1 cellular context compared by ENCODE assay signal in the genomic region with DNA sequence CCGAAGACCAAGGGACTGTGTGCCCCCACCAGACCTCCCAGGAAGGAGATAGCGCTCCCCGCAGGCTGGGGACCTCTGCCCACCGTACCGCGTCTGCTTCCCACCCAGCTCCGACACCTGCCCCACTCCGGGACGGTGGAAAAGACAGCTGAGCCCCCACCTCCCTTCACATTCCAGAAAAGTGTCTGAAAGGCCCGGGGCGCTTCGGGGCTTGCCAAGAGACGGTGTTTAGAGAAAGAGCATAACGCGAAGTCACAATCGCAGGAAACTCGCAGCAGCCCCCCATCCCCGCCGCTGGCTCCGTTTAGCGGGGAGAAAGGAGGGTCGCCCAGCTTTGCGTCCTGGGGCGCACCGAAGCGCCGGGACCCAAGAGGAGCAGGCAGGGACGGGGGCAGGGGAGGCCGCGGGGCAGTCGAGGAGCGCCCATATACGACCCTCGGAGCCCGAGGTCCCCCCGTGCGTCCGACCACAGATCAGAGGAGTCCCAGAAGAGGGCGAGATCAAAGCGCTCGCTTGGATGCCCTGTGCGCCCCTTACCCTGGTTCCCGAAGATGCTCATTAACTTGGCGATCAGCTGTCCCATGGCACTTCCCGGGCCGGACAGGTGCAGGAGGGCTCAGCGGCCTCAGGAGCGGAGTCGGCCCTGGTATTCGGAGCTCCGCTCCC.
TF ChIP-seq lines count a peak whose summit lies in the region.

No MANE protein-coding gene starts in this region.

TF ChIP-seq in endothelial cell of umbilical vein, 7 proteins besides CTCF, POLR2A, EP300 and RAD21:
- no peak for TF ChIP-seq JUN (IDR thresholded peaks at IDR 0.05; ENCODE audit: borderline replicate concordance, insufficient read depth, insufficient read length, low read depth)
- TF ChIP-seq EZH2 (IDR thresholded peaks at IDR 0.05; ENCODE audit: borderline replicate concordance, low read depth, low read length, severe bottlenecking) = peak; percentile 56
- TF ChIP-seq GATA2 (IDR thresholded peaks at IDR 0.05; ENCODE audit: insufficient read depth, insufficient read length, low read depth, low read length) = no peak
- TF ChIP-seq, protein P1, sequence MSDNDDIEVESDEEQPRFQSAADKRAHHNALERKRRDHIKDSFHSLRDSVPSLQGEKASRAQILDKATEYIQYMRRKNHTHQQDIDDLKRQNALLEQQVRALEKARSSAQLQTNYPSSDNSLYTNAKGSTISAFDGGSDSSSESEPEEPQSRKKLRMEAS (IDR thresholded peaks at IDR 0.05; ENCODE audit: insufficient read depth, insufficient read length) = no peak
- TF ChIP-seq POLR2AphosphoS5 (IDR thresholded peaks at IDR 0.05; ENCODE audit: insufficient read depth, low read depth, low read length) = no peak
- no peak for TF ChIP-seq FOS (IDR thresholded peaks at IDR 0.05; ENCODE audit: borderline replicate concordance, insufficient read depth, low read length)
- TF ChIP-seq MYC (IDR thresholded peaks at IDR 0.05; ENCODE audit: low read depth, low read length) = no peak
